8 cellular contexts compared by ENCODE assay signal in the genomic region with DNA sequence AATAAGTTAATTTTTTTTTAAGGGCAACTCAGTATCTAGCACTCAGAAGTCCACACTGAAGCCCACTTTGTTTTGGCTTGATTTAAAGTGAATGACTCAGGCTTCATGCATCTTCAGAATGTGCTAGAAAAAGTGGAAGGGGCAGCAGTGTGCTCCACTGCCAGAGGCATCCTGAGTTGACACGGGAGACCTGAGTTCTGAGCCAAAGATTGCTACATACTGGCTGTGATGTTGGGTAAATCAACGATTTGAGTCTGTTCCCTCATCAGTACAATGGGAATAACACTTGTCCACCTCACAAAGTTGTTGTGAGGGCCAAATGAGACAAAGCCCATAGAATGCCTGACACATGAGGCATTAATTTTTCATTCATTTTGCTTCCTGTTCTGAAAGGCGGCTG. TPM values are rescaled to one million over a fixed set of nuclear protein-coding genes. Genes with fewer than 3 reads are reported as not detected.
A peak's percentile ranks its signal among the peaks of the same experiment; 100 is the strongest.
DNase-seq lines count a peak whose midpoint lies in the region; ATAC-seq and TF ChIP-seq lines count a peak whose summit lies in the region.

No MANE protein-coding gene starts in this region.

- POLR2A ChIA-PET in MCF 10A (lab: Yijun Ruan, JAX), result interaction anchor here (0.7 to 11.5 kb wide), 19 partner anchors 10 to 803 kb away, joined by 3 to 294 read pairs (median 8); partner anchors contain the start of genes CHCHD4, LSM3, NR2C2 and TMEM43

- peaks cover 50 to 81% (median 70%) of the 10 kb centered on the region in 11 experiments for H3K36me3 ChIP-seq in BLaER1 treated with 17β-estradiol and CSF1 and Interleukin-3, amounts not matched to agents 10 nM and 100 nM
- peaks cover 10% of the 10 kb centered on the region; the same call in 1 of the 2 replicates for H3K36me3 ChIP-seq in MG63
- H3K36me3 ChIP-seq in thoracic aorta, result peaks cover 21% of the 10 kb centered on the region

- no peaks in the 10 kb centered on the region for H3K27me3 ChIP-seq in BLaER1 treated with 17β-estradiol and CSF1 and Interleukin-3, amounts not matched to agents 10 nM and 100 nM
- H3K27me3 ChIP-seq in MG63 (no peaks in the 10 kb centered on the region), layer of hippocampus (ENCODE audit: control insufficient read depth, insufficient read depth, low read length) (no peaks in the 10 kb centered on the region), thoracic aorta (replicated peaks; ENCODE audit: insufficient read depth) (no peaks in the 10 kb centered on the region)

- peaks cover 17 to 82% (median 58%) of the 10 kb centered on the region in 10 experiments for H3K4me1 ChIP-seq in BLaER1 treated with 17β-estradiol and CSF1 and Interleukin-3, amounts not matched to agents 10 nM and 100 nM
- H3K4me1 ChIP-seq in thoracic aorta (ENCODE audit: control insufficient read depth in 1 of 2, low read depth in 2 of 2), result peaks cover 53 to 85% of the 10 kb centered on the region in 2 donors

- peaks cover 0 to 14% (median 0%) of the 10 kb centered on the region in 11 experiments; a peak in 4 of 22 replicates for H4K20me1 ChIP-seq in BLaER1 treated with 17β-estradiol and CSF1 and Interleukin-3, amounts not matched to agents 10 nM and 100 nM

- H3K4me3 ChIP-seq in BLaER1 treated with 17β-estradiol and CSF1 and Interleukin-3, amounts not matched to agents 10 nM and 100 nM, result peak overlapping the region in 3 of 10 experiments; percentile 50 to 65 (median 51); a peak in 4 of 20 replicates
- H3K4me3 ChIP-seq in MG63 (no peak overlapping the region), thoracic aorta (peak overlapping the region; percentile 61)

- peaks cover 71% of the 10 kb centered on the region for H3K36me3 Mint-ChIP-seq in MCF 10A (ENCODE audit: insufficient read depth, unreplicated experiment)

- H3K27me3 Mint-ChIP-seq in MCF 10A (ENCODE audit: insufficient read depth, unreplicated experiment), result no peaks in the 10 kb centered on the region

- TF ChIP-seq CTCF in MCF 10A (IDR thresholded peaks at IDR 0.05; ENCODE audit: unreplicated experiment) (no peak), thoracic aorta (IDR thresholded peaks at IDR 0.05) (no peak)

- intact Hi-C loops in MCF 10A (cut with micrococcal nuclease), result loop anchor here (1.0 to 5.0 kb wide), 2 partner anchors 19 to 33 kb away; partner anchors contain the start of genes LSM3, TMEM43 and XPC

- H3K9me3 Mint-ChIP-seq in MCF 10A (ENCODE audit: unreplicated experiment), result no peaks in the 10 kb centered on the region

- H3K4me1 Mint-ChIP-seq in MCF 10A (ENCODE audit: insufficient read depth, unreplicated experiment), result peaks cover 46% of the 10 kb centered on the region

- CTCF ChIA-PET in MCF 10A (lab: Yijun Ruan, JAX), result interaction anchor here (0.6 to 1.5 kb wide), 6 partner anchors 18 to 248 kb away, joined by 3 to 8 read pairs (median 4); partner anchors contain the start of gene LSM3

- H3K4me3 Mint-ChIP-seq in MCF 10A (ENCODE audit: unreplicated experiment), result peak overlapping the region; percentile 65

- H3K9me3 ChIP-seq in BLaER1 treated with 17β-estradiol and CSF1 and Interleukin-3, amounts not matched to agents 10 nM and 100 nM (replicated peaks in 1 of 11), result no peaks in the 10 kb centered on the region
- no peaks in the 10 kb centered on the region for H3K9me3 ChIP-seq in MG63
- no peaks in the 10 kb centered on the region for H3K9me3 ChIP-seq in thoracic aorta

- ATAC-seq in thoracic aorta (ENCODE audit: insufficient number of reproducible peaks, low FRiP score, low read depth), result peak; percentile 87
- no peak for ATAC-seq in HG02973 (IDR thresholded peaks at IDR 0.05; ENCODE audit: unreplicated experiment)

- peak overlapping the region; percentile 57 to 97 (median 89) for H3K4me2 ChIP-seq in BLaER1 treated with 17β-estradiol and CSF1 and Interleukin-3, amounts not matched to agents 10 nM and 100 nM

- H3K27ac Mint-ChIP-seq in MCF 10A (ENCODE audit: low read depth, unreplicated experiment), result peak overlapping the region; percentile 99

- DNase-seq in MG63, result peak; percentile 81
- peak; percentile 94 for DNase-seq in MCF 10A (ENCODE audit: unreplicated experiment)
- no peak for DNase-seq in thoracic aorta (ENCODE audit: low spot score)
- DNase-seq in GM19238 (ENCODE audit: insufficient read length, low spot score), result no peak
- DNase-seq in NCI-H2227 treated with DMSO at 0.1 percent for 48 hours (lab: John Stamatoyannopoulos, UW), result no peak

- no TSS peak for BruUV-seq in MCF 10A (replicated peaks; lab: Mats Ljungman, UMichigan)

- H3K27ac ChIP-seq in BLaER1 treated with 17β-estradiol and CSF1 and Interleukin-3, amounts not matched to agents 10 nM and 100 nM, result peak overlapping the region; percentile 89 to 100 (median 94)
- H3K27ac ChIP-seq in layer of hippocampus (ENCODE audit: low read depth, low read length) (peak overlapping the region; percentile 76), thoracic aorta (peak overlapping the region; percentile 94 to 98)

- H3K9ac ChIP-seq in BLaER1 treated with 17β-estradiol and CSF1 and Interleukin-3, amounts not matched to agents 10 nM and 100 nM, result peak overlapping the region; percentile 71 to 96 (median 80)

RNA-seq across cellular contexts. Expression of gene TMEM43, which starts 19.0 kb away (rescaled TPM):
- total RNA-seq in MG63 (2014; rRNA removed; shearing (Covaris generic); ENCODE audit: low replicate concordance), result 97.6 and 97.8 TPM in 2 replicates
- total RNA-seq in MCF 10A (2022) (120 and 124 TPM in 2 replicates), thoracic aorta (100 to 1,000 TPM; 161 to 195 TPM)

RNA-seq across cellular contexts. Expression of gene CHCHD4, which starts 19.2 kb away (rescaled TPM):
- 22.0 and 24.3 TPM in 2 replicates for total RNA-seq in MG63 (2014; rRNA removed; shearing (Covaris generic); ENCODE audit: low replicate concordance)
- total RNA-seq in MCF 10A (2022) (31.6 and 35.0 TPM in 2 replicates), thoracic aorta (1 to 10 TPM; 6.6 to 7.5 TPM)

RNA-seq across cellular contexts. Expression of gene XPC, which starts 34.6 kb away (rescaled TPM):
- total RNA-seq in MG63 (2014; rRNA removed; shearing (Covaris generic); ENCODE audit: low replicate concordance), result 8.2 and 12.0 TPM in 2 replicates
- total RNA-seq in MCF 10A (2022) (73.3 and 83.6 TPM in 2 replicates), thoracic aorta (10 to 100 TPM; 49.2 to 57.1 TPM)

RNA-seq across cellular contexts. Expression of gene LSM3, which starts 34.8 kb away (rescaled TPM):
- 19.7 and 27.5 TPM in 2 replicates for total RNA-seq in MG63 (2014; rRNA removed; shearing (Covaris generic); ENCODE audit: low replicate concordance)
- total RNA-seq in MCF 10A (2022) (10.2 and 12.9 TPM in 2 replicates), thoracic aorta (1 to 10 TPM; 4.9 TPM)

Comparison
In these comparisons a context has a peak if more than half of its experiments do, and no peak if none do; other contexts are left out.
1. DNase-seq: peak in MG63 (single experiment) and MCF 10A (single experiment); none in thoracic aorta (single experiment), GM19238 (single experiment) and NCI-H2227 treated with DMSO at 0.1 percent for 48 hours (single experiment).
2. Peak in every context shown above with its lines, with median percentiles within 50 percentile points of each other: H3K27ac ChIP-seq.